ENCODE assay signal across 14 cellular contexts in genomic region chr5:145531038-145531734, GRCh38.
DNase-seq lines count a peak whose midpoint lies in the region; ATAC-seq and TF ChIP-seq lines count a peak whose summit lies in the region.
"Had no signal": no experiment of that assay in that cellular context is flagged by ENCODE, and none has a peak within 500 bp of the region (broad histone marks: within the 10 kb centered on the region; RNA-seq: fewer than 3 reads in every experiment).

No MANE protein-coding gene starts in this region.

- TF ChIP-seq CTCF in AG09309 (IDR thresholded peaks at IDR 0.05; ENCODE audit: control insufficient read depth, insufficient read depth, low read depth, low read length, missing control alignments) = no peak
- no peak for TF ChIP-seq CTCF in choroid plexus epithelial cell (conservative IDR thresholded peaks at IDR 0.05; ENCODE audit: low read depth, low read length)
- TF ChIP-seq CTCF in mesothelial cell of epicardium (IDR thresholded peaks at IDR 0.05; ENCODE audit: unreplicated experiment) = no peak
- TF ChIP-seq CTCF in GM13977 (IDR thresholded peaks at IDR 0.05; ENCODE audit: extremely low read depth, insufficient read depth, missing control alignments) = no peak

- no peak overlapping the region for H3K4me3 Mint-ChIP-seq in mesothelial cell of epicardium
- H3K4me3 Mint-ChIP-seq: CD4-positive, CD25-positive, alpha-beta regulatory T cell; IgD-negative memory B cell had no signal

- no peaks in the 10 kb centered on the region for H3K36me3 Mint-ChIP-seq in mesothelial cell of epicardium
- H3K36me3 Mint-ChIP-seq: CD4-positive, CD25-positive, alpha-beta regulatory T cell; IgD-negative memory B cell had no signal

- H3K27ac Mint-ChIP-seq in mesothelial cell of epicardium = peak overlapping the region; percentile 92
- H3K27ac Mint-ChIP-seq: CD4-positive, CD25-positive, alpha-beta regulatory T cell; IgD-negative memory B cell had no signal

- H3K27me3 Mint-ChIP-seq in mesothelial cell of epicardium (ENCODE audit: low read depth) = no peaks in the 10 kb centered on the region
- H3K27me3 Mint-ChIP-seq: CD4-positive, CD25-positive, alpha-beta regulatory T cell; IgD-negative memory B cell had no signal

- H3K9me3 Mint-ChIP-seq in mesothelial cell of epicardium = no peaks in the 10 kb centered on the region

- peaks cover 11% of the 10 kb centered on the region for H3K4me1 Mint-ChIP-seq in mesothelial cell of epicardium
- H3K4me1 Mint-ChIP-seq: CD4-positive, CD25-positive, alpha-beta regulatory T cell; IgD-negative memory B cell had no signal

- H3K4me3 ChIP-seq in AG09309 (ENCODE audit: control insufficient read depth, low read depth, low read length) (no peak overlapping the region), choroid plexus epithelial cell (ENCODE audit: low read depth, low read length) (no peak overlapping the region)

- in situ Hi-C loops in GM13977 (cut with MboI; ENCODE audit: low pct_unique_long_range_greater_than_20kb, low sequenced_read_pairs, unreplicated experiment) = no loop called here

- DNase-seq in AG09309 (ENCODE audit: low read depth) = peak; percentile 33
- peak; percentile 69 for DNase-seq in LHCN-M2 (ENCODE audit: low read depth)
- DNase-seq in choroid plexus epithelial cell (ENCODE audit: low read depth) = peak; percentile 82
- DNase-seq in mesothelial cell of epicardium (ENCODE audit: low spot score in 2 of 2, unreplicated experiment in 2 of 2) = peak in 1 of 2 experiments; percentile 40
- no peak for DNase-seq in stimulated activated CD8-positive, alpha-beta memory T cell treated with anti-CD3 and anti-CD28 coated beads, Interleukin-4, amount 100 ng/mL, for 48 hours
- DNase-seq in GM13977 (ENCODE audit: low spot score) = no peak
- DNase-seq in NCI-H524 (lab: John Stamatoyannopoulos, UW) = no peak
- DNase-seq: activated gamma-delta T cell; CD4-positive, CD25-positive, alpha-beta regulatory T cell; erythroblast; NCI-H774; WERI-Rb-1 had no signal

- ATAC-seq in GM21367 (IDR thresholded peaks at IDR 0.05; ENCODE audit: unreplicated experiment) = no peak

Comparison
In these comparisons a context has a peak if more than half of its experiments do, and no peak if none do; other contexts are left out.
1. DNase-seq: peak in AG09309 (single experiment), LHCN-M2 (single experiment) and choroid plexus epithelial cell (single experiment); none in stimulated activated CD8-positive, alpha-beta memory T cell treated with anti-CD3 and anti-CD28 coated beads, Interleukin-4, amount 100 ng/mL, for 48 hours (single experiment), GM13977 (single experiment) and NCI-H524 (0 of 2).